27 cellular contexts compared by ENCODE assay signal in genomic region chr17:15507001-15507400, GRCh38.
"Had no signal": no experiment of that assay in that cellular context is flagged by ENCODE, and none has a peak within 500 bp of the region (broad histone marks: within the 10 kb centered on the region; RNA-seq: fewer than 3 reads in every experiment).

No MANE protein-coding gene starts in this region.

- DNase-seq: natural killer cell; nucleus accumbens; pancreas; retina; right cardiac atrium; right lobe of liver; sigmoid colon; small intestine; stimulated activated CD4-positive, alpha-beta T cell treated with anti-CD3 and anti-CD28 coated beads, Interleukin-15, amount 100 ng/mL, for 24 hours; stimulated activated CD4-positive, alpha-beta T cell treated with anti-CD3 and anti-CD28 coated beads, Interleukin-2, amount 100 ng/mL, for 24 hours; stimulated activated CD4-positive, alpha-beta T cell treated with anti-CD3 and anti-CD28 coated beads, Interleukin-2, amount 100 ng/mL, for 48 hours; stimulated activated CD4-positive, alpha-beta T cell treated with anti-CD3 and anti-CD28 coated beads, Interleukin-4, amount 100 ng/mL, for 24 hours; stimulated activated naive B cell treated with anti-CD40 and anti-IgM and Interleukin-4, amounts not matched to agents 10 μg/mL and 1 μg/mL and 100 μg/mL, for 72 hours; stimulated activated naive CD4-positive, alpha-beta T cell treated with Interleukin-2 at 50 U/mL for 16 hours; stomach; thyroid gland; trophoblast cell; upper lobe of left lung had no signal

- H2AFZ ChIP-seq: neural progenitor cell had no signal

- H3K9me3 Mint-ChIP-seq: natural killer cell; nephron; neural progenitor cell; stimulated activated effector memory CD8-positive, alpha-beta T cell treated with anti-CD3 and anti-CD28 coated beads, Interleukin-12 subunit alpha, Interleukin-12 subunit beta, amount 100 ng/mL, for 72 hours; stimulated activated naive B cell treated with anti-CD40 and anti-IgM and Interleukin-4, amounts not matched to agents 10 μg/mL and 1 μg/mL and 100 μg/mL, for 72 hours; stimulated activated naive CD8-positive, alpha-beta T cell treated with anti-CD3 and anti-CD28 coated beads, Interleukin-15, Interleukin-2, amounts not matched to agents 100 ng/mL and 50 ng/mL, for 24 hours had no signal

- H3K36me3 ChIP-seq: neural progenitor cell, neutrophil, pancreas, prostate gland, right lobe of liver, sigmoid colon, thoracic aorta, thyroid gland, vagina had no signal

- H3K9ac ChIP-seq: neural progenitor cell had no signal

- H3K9me3 ChIP-seq: neutrophil, pancreas, prostate gland, right lobe of liver, sigmoid colon, stomach, thoracic aorta, thyroid gland, tibial nerve, upper lobe of left lung, vagina had no signal

- H3K36me3 Mint-ChIP-seq: natural killer cell had no signal

- H3K4me3 ChIP-seq: neural progenitor cell, pancreas, prostate gland, right lobe of liver, sigmoid colon, stomach, thoracic aorta, thyroid gland, tibial nerve, upper lobe of left lung, vagina had no signal

- H3K4me3 Mint-ChIP-seq: natural killer cell; nephron; neural progenitor cell; stimulated activated effector memory CD8-positive, alpha-beta T cell treated with anti-CD3 and anti-CD28 coated beads, Interleukin-12 subunit alpha, Interleukin-12 subunit beta, amount 100 ng/mL, for 72 hours; stimulated activated naive B cell treated with anti-CD40 and anti-IgM and Interleukin-4, amounts not matched to agents 10 μg/mL and 1 μg/mL and 100 μg/mL, for 72 hours; stimulated activated naive CD8-positive, alpha-beta T cell treated with anti-CD3 and anti-CD28 coated beads, Interleukin-15, Interleukin-2, amounts not matched to agents 100 ng/mL and 50 ng/mL, for 24 hours had no signal

- H3K27ac ChIP-seq: neural progenitor cell, neutrophil, pancreas, prostate gland, right lobe of liver, sigmoid colon, stomach, thyroid gland, tibial nerve, upper lobe of left lung, vagina had no signal

- H3K27me3 Mint-ChIP-seq: stimulated activated naive B cell treated with anti-CD40 and anti-IgM and Interleukin-4, amounts not matched to agents 10 μg/mL and 1 μg/mL and 100 μg/mL, for 72 hours; stimulated activated naive CD8-positive, alpha-beta T cell treated with anti-CD3 and anti-CD28 coated beads, Interleukin-15, Interleukin-2, amounts not matched to agents 100 ng/mL and 50 ng/mL, for 24 hours had no signal

- H3K27ac Mint-ChIP-seq: natural killer cell; nephron; neural progenitor cell; stimulated activated effector memory CD8-positive, alpha-beta T cell treated with anti-CD3 and anti-CD28 coated beads, Interleukin-12 subunit alpha, Interleukin-12 subunit beta, amount 100 ng/mL, for 72 hours; stimulated activated naive B cell treated with anti-CD40 and anti-IgM and Interleukin-4, amounts not matched to agents 10 μg/mL and 1 μg/mL and 100 μg/mL, for 72 hours; stimulated activated naive CD8-positive, alpha-beta T cell treated with anti-CD3 and anti-CD28 coated beads, Interleukin-15, Interleukin-2, amounts not matched to agents 100 ng/mL and 50 ng/mL, for 24 hours had no signal

- H3K4me1 ChIP-seq: pancreas, prostate gland, right lobe of liver had no signal

- H3K4me2 ChIP-seq: neural progenitor cell had no signal

- H3K27me3 ChIP-seq: neural progenitor cell, neutrophil, pancreas, right lobe of liver, sigmoid colon, stomach, thyroid gland, tibial nerve, upper lobe of left lung, vagina had no signal
